ENCODE assay signal across 1 cellular context in genomic region chr4:54094449-54094848, GRCh38.
TF ChIP-seq lines count a peak whose summit lies in the region.

No MANE protein-coding gene starts in this region.

TF ChIP-seq in K562, 482 proteins besides CTCF, POLR2A, EP300 and RAD21:
- TF ChIP-seq ZSCAN29 (IDR thresholded peaks at IDR 0.05) (peak; percentile 59; the same call in 1 of the 2 replicates), ZNF324 (CRISPR knock-in tag; IDR thresholded peaks at IDR 0.05) (no peak)
